ENCODE assay signal across 9 cellular contexts in genomic region chr22:38923463-38924196, GRCh38. TPM values are rescaled to one million over a fixed set of nuclear protein-coding genes. Genes with fewer than 3 reads are reported as not detected.
DNase-seq lines count a peak whose midpoint lies in the region; ATAC-seq, FAIRE-seq and TF ChIP-seq lines count a peak whose summit lies in the region.
"Had no signal": no experiment of that assay in that cellular context is flagged by ENCODE, and none has a peak within 500 bp of the region (broad histone marks: within the 10 kb centered on the region; RNA-seq: fewer than 3 reads in every experiment).

No MANE protein-coding gene starts in this region.

- H3K27me3 ChIP-seq in K562 (ENCODE audit: control insufficient read depth in 2 of 2, insufficient read depth in 2 of 2, low read length in 2 of 2) = no peaks in the 10 kb centered on the region
- H3K27me3 ChIP-seq in smooth muscle cell (ENCODE audit: low read depth) = no peaks in the 10 kb centered on the region

- FAIRE-seq in K562 (lab: Jason Lieb, UNC) = peak; percentile 37

- intact Hi-C loops in K562 (cut with micrococcal nuclease) = loop anchor here (10.0 kb wide), 1 partner anchor 49 kb away; the partner anchor contains the start of gene CBX6

- CTCF ChIA-PET in K562 (lab: Yijun Ruan, JAX; ENCODE audit: low intra/inter-chr PET ratio) = no interaction called here

- ATAC-seq in K562 (peak; percentile 95), HG02759 (IDR thresholded peaks at IDR 0.05; ENCODE audit: unreplicated experiment) (no peak)

- H3K9me1 ChIP-seq in K562 (ENCODE audit: control insufficient read depth, insufficient read depth, low read length) = no peaks in the 10 kb centered on the region

- H3K4me2 ChIP-seq in K562 (ENCODE audit: insufficient read depth, low read length) = peak overlapping the region; percentile 68
- H3K4me2 ChIP-seq in smooth muscle cell = peak overlapping the region; percentile 79

- no peak for TF ChIP-seq EP300 in K562 (IDR thresholded peaks at IDR 0.05; ENCODE audit: low read length)

- no peak for TF ChIP-seq RAD21 in K562 (CRISPR knock-in tag; conservative IDR thresholded peaks at IDR 0.05 in 1 of 2, IDR thresholded peaks at IDR 0.05 in 1 of 2)

- in situ Hi-C loops in Caki2 (cut with HindIII; ENCODE audit: low pct_unique_long_range_greater_than_20kb, low sequenced_read_pairs) = no loop called here
- in situ Hi-C loops in K562 (cut with MboI) = no loop called here

- H3F3A ChIP-seq in smooth muscle cell (ENCODE audit: low read depth) = peaks cover 11% of the 10 kb centered on the region

- H3K36me3 ChIP-seq in K562 (ENCODE audit: control insufficient read depth, insufficient read depth, low read length) = no peaks in the 10 kb centered on the region
- H3K36me3 ChIP-seq in smooth muscle cell (ENCODE audit: low read depth) = no peaks in the 10 kb centered on the region

- TF ChIP-seq CTCF in K562 (IDR thresholded peaks at IDR 0.05 in 2 of 3, conservative IDR thresholded peaks at IDR 0.05 in 1 of 3; ENCODE audit: insufficient read depth in 2 of 3, low read depth in 1 of 3, low read length in 3 of 3) (peak; percentile 14 to 40 (median 36); a peak in 4 of 6 replicates), smooth muscle cell (IDR thresholded peaks at IDR 0.05; ENCODE audit: borderline replicate concordance, insufficient read depth, poor library complexity, severe bottlenecking) (no peak)

- H3K4me3 ChIP-seq in K562 (0 out of 2 replicates have a peak overlapping the region, but pooled peaks have one; percentile 5), smooth muscle cell (peak overlapping the region; percentile 15)

- no peaks in the 10 kb centered on the region for H4K20me1 ChIP-seq in K562 (replicated peaks; ENCODE audit: control insufficient read depth, insufficient read depth, low read length)
- H4K20me1 ChIP-seq in smooth muscle cell (ENCODE audit: low read depth) = no peaks in the 10 kb centered on the region

- H2AFZ ChIP-seq in K562 (ENCODE audit: low read depth, low read length) = peak overlapping the region; percentile 79
- H2AFZ ChIP-seq in smooth muscle cell (ENCODE audit: low read depth) = no peak overlapping the region

- 10% methylated on average over 9 of the region's 9 CpGs for WGBS in K562 (ENCODE audit: insufficient coverage, low coverage, missing lambda C conversion rate)
- WGBS in smooth muscle cell (ENCODE audit: low lambda C conversion rate) = 54% methylated on average over 9 of the region's 9 CpGs

- no peaks in the 10 kb centered on the region for H3K79me2 ChIP-seq in K562 (ENCODE audit: control insufficient read depth, insufficient read depth, low read length)
- H3K79me2 ChIP-seq in smooth muscle cell (ENCODE audit: low read depth) = no peaks in the 10 kb centered on the region

- no peak overlapping the region for H3K9ac ChIP-seq in K562 (ENCODE audit: insufficient read depth in 1 of 2, low read depth in 2 of 2, low read length in 2 of 2)
- H3K9ac ChIP-seq in smooth muscle cell (ENCODE audit: low read depth) = peak overlapping the region; percentile 36

- H3K4me1 ChIP-seq in K562 (replicated peaks in 1 of 2; ENCODE audit: control insufficient read depth in 2 of 2, insufficient read depth in 2 of 2, low read length in 2 of 2) = peaks cover 8 to 11% of the 10 kb centered on the region in 2 experiments
- no peaks in the 10 kb centered on the region for H3K4me1 ChIP-seq in smooth muscle cell (ENCODE audit: low read depth)

- peak; percentile 97 for DNase-seq in Caki2 (ENCODE audit: low read depth)
- DNase-seq in NCI-H187 treated with DMSO at 0.1 percent for 48 hours (lab: John Stamatoyannopoulos, UW) = peak; percentile 51
- peak; percentile 58 to 81 (median 74) for DNase-seq in K562 (ENCODE audit: extremely low read depth in 1 of 4, low spot score in 3 of 4)
- peak; percentile 77 for DNase-seq in iPS-NIHi11 (ENCODE audit: low spot score)
- DNase-seq in smooth muscle cell (lab: John Stamatoyannopoulos, UW; ENCODE audit: unreplicated experiment) = no peak
- no peak for DNase-seq in stimulated activated CD4-positive, alpha-beta T cell treated with anti-CD3 and anti-CD28 coated beads, Interleukin-4, amount 100 ng/mL, for 24 hours
- no peak for DNase-seq in UCSD-AML1 (lab: John Stamatoyannopoulos, UW; ENCODE audit: unreplicated experiment)

- TF ChIP-seq POLR2A in K562 (conservative IDR thresholded peaks at IDR 0.05) = no peak

- H3K27ac ChIP-seq in K562 (ENCODE audit: extremely low read depth, low read depth, low read length) = no peak overlapping the region
- peak overlapping the region; percentile 78 for H3K27ac ChIP-seq in smooth muscle cell (ENCODE audit: low read depth)

- POLR2A ChIA-PET in K562 (lab: Yijun Ruan, JAX) = interaction anchor here (1.0 kb wide), 1 partner anchor 28 kb away, joined by 4 read pairs; no protein-coding TSS in a partner anchor

- no TSS peak for BruUV-seq in K562 (replicated peaks; lab: Mats Ljungman, UMichigan)

- H3K9me3 ChIP-seq in K562 (replicated peaks; ENCODE audit: control insufficient read depth, insufficient read depth, low read depth, low read length) = no peaks in the 10 kb centered on the region
- no peaks in the 10 kb centered on the region for H3K9me3 ChIP-seq in smooth muscle cell (replicated peaks; ENCODE audit: low read depth)

TF ChIP-seq in K562, 482 proteins besides CTCF, POLR2A, EP300 and RAD21 (continues in another document):
- TF ChIP-seq U2AF2 (optimal IDR thresholded peaks at IDR 0.05; ENCODE audit: low read depth, low read length) = no peak

RNA-seq across cellular contexts. Expression of gene APOBEC3A, which starts 33.8 kb away (rescaled TPM):
- not detected in 2 replicates for total RNA-seq in Caki2 (2014; rRNA removed; shearing (Covaris generic); ENCODE audit: low replicate concordance)
- total RNA-seq in K562 (2011; cell fraction: chromatin; rRNA removed; ENCODE audit: low replicate concordance) = not detected in 2 replicates
- total RNA-seq in K562 (2011; cell fraction: nucleolus; rRNA removed) = not detected in 2 replicates
- not detected in 2 replicates for total RNA-seq in K562 (2011; cell fraction: nucleoplasm; rRNA removed)
- total RNA-seq in K562 (2014; rRNA removed) = not detected in 2 replicates
- total RNA-seq in K562 (2014; rRNA removed; fragmentation: Illumina TruSeq; extraction: Trizol) = not detected in 2 replicates
- not detected in 2 replicates for total RNA-seq in K562 (2015; rRNA removed; fragmentation: Illumina TruSeq; extraction: Trizol)
- not detected in 2 replicates for total RNA-seq in K562 (2021)
- polyA plus RNA-seq in K562 (2011; rRNA removed) = not detected in 2 replicates
- polyA plus RNA-seq in K562 (2011; cell fraction: cytosol; rRNA removed) = not detected in 2 replicates
- polyA plus RNA-seq in K562 (2011; cell fraction: nucleus; rRNA removed) = not detected in 2 replicates
- not detected in 2 replicates for polyA plus RNA-seq in K562 (2012)
- polyA plus RNA-seq in K562 (2014; fragmentation: Illumina TruSeq; extraction: Trizol) = not detected in 2 replicates
- under 1 TPM in 1 of 2 experiments, not detected in 1; 0.04 TPM for polyA plus RNA-seq in K562 (2014; fragmentation: Nextera tagmentation; extraction: Ambion mirVana)
- not detected in 2 replicates for polyA plus RNA-seq in K562 (2014; rRNA removed)
- polyA minus RNA-seq in K562 (2011; rRNA and poly(A)+ RNA removed) = not detected in 2 replicates
- not detected in 2 replicates for polyA minus RNA-seq in K562 (2011; cell fraction: cytosol; rRNA and poly(A)+ RNA removed)
- polyA minus RNA-seq in K562 (2011; cell fraction: nucleus; rRNA and poly(A)+ RNA removed) = not detected in 2 replicates
- total RNA-seq in smooth muscle cell = 0.18 and 0.94 TPM in 2 replicates
- polyA plus RNA-seq in smooth muscle cell = not detected in 2 replicates
- total RNA-seq: glomerular endothelial cell had no signal

RNA-seq across cellular contexts. Expression of gene CBX6, which starts 51.6 kb away (rescaled TPM):
- 59.5 and 63.9 TPM in 2 replicates for total RNA-seq in Caki2 (2014; rRNA removed; shearing (Covaris generic); ENCODE audit: low replicate concordance)
- 20.8 and 48.0 TPM in 2 replicates for total RNA-seq in K562 (2011; cell fraction: chromatin; rRNA removed; ENCODE audit: low replicate concordance)
- 32.9 and 39.0 TPM in 2 replicates for total RNA-seq in K562 (2011; cell fraction: nucleolus; rRNA removed)
- total RNA-seq in K562 (2011; cell fraction: nucleoplasm; rRNA removed) = 29.8 and 36.5 TPM in 2 replicates
- total RNA-seq in K562 (2014; rRNA removed) (14.6 and 18.4 TPM in 2 replicates), K562 (2014; rRNA removed; fragmentation: Illumina TruSeq; extraction: Trizol) (7.4 and 8.0 TPM in 2 replicates), K562 (2015; rRNA removed; fragmentation: Illumina TruSeq; extraction: Trizol) (10.7 and 11.2 TPM in 2 replicates), K562 (2021) (29.4 and 31.6 TPM in 2 replicates), smooth muscle cell (11.6 and 13.5 TPM in 2 replicates)
- polyA plus RNA-seq in K562 (2011; rRNA removed) (3.3 TPM in 2 replicates), K562 (2014; fragmentation: Illumina TruSeq; extraction: Trizol) (7.2 and 10.0 TPM in 2 replicates), K562 (2014; fragmentation: Nextera tagmentation; extraction: Ambion mirVana) (1 to 10 TPM in 1 of 2 experiments, under 1 TPM in 1; 0.75 to 1.2 TPM), K562 (2014; rRNA removed) (8.0 and 9.0 TPM in 2 replicates), smooth muscle cell (23.9 and 27.4 TPM in 2 replicates)
- polyA plus RNA-seq in K562 (2011; cell fraction: cytosol; rRNA removed) = 2.4 and 7.2 TPM in 2 replicates
- polyA plus RNA-seq in K562 (2011; cell fraction: nucleus; rRNA removed) = 12.5 and 31.3 TPM in 2 replicates
- polyA plus RNA-seq in K562 (2012) = 6.6 and 8.2 TPM in 2 replicates
- 6.9 and 8.8 TPM in 2 replicates for polyA minus RNA-seq in K562 (2011; rRNA and poly(A)+ RNA removed)
- 12.9 and 18.3 TPM in 2 replicates for polyA minus RNA-seq in K562 (2011; cell fraction: cytosol; rRNA and poly(A)+ RNA removed)
- polyA minus RNA-seq in K562 (2011; cell fraction: nucleus; rRNA and poly(A)+ RNA removed) = 24.7 and 27.6 TPM in 2 replicates

RNA-seq across cellular contexts. Expression of gene APOBEC3B, which starts 58.5 kb away (rescaled TPM):
- total RNA-seq in Caki2 (2014; rRNA removed; shearing (Covaris generic); ENCODE audit: low replicate concordance) = 19.1 and 20.1 TPM in 2 replicates
- total RNA-seq in K562 (2011; cell fraction: chromatin; rRNA removed; ENCODE audit: low replicate concordance) = 5.5 and 9.0 TPM in 2 replicates
- total RNA-seq in K562 (2011; cell fraction: nucleolus; rRNA removed) = 9.2 and 9.3 TPM in 2 replicates
- 7.9 and 8.4 TPM in 2 replicates for total RNA-seq in K562 (2011; cell fraction: nucleoplasm; rRNA removed)
- total RNA-seq in K562 (2014; rRNA removed) (29.3 and 38.4 TPM in 2 replicates), K562 (2014; rRNA removed; fragmentation: Illumina TruSeq; extraction: Trizol) (6.6 and 6.8 TPM in 2 replicates), K562 (2015; rRNA removed; fragmentation: Illumina TruSeq; extraction: Trizol) (5.9 and 7.1 TPM in 2 replicates), K562 (2021) (43.2 and 43.6 TPM in 2 replicates), smooth muscle cell (0.22 and 0.58 TPM in 2 replicates)
- polyA plus RNA-seq in K562 (2011; rRNA removed) (16.7 and 39.5 TPM in 2 replicates), K562 (2014; fragmentation: Illumina TruSeq; extraction: Trizol) (57.9 and 62.9 TPM in 2 replicates), K562 (2014; fragmentation: Nextera tagmentation; extraction: Ambion mirVana) (100 to 1,000 TPM; 160 to 166 TPM), K562 (2014; rRNA removed) (49.5 and 58.1 TPM in 2 replicates), smooth muscle cell (4.9 and 5.6 TPM in 2 replicates)
- 27.9 and 68.7 TPM in 2 replicates for polyA plus RNA-seq in K562 (2011; cell fraction: cytosol; rRNA removed)
- 10.0 and 16.1 TPM in 2 replicates for polyA plus RNA-seq in K562 (2011; cell fraction: nucleus; rRNA removed)
- polyA plus RNA-seq in K562 (2012) = 41.8 and 64.6 TPM in 2 replicates
- polyA minus RNA-seq in K562 (2011; rRNA and poly(A)+ RNA removed) = 12.6 and 31.1 TPM in 2 replicates
- 10.2 and 18.5 TPM in 2 replicates for polyA minus RNA-seq in K562 (2011; cell fraction: cytosol; rRNA and poly(A)+ RNA removed)
- polyA minus RNA-seq in K562 (2011; cell fraction: nucleus; rRNA and poly(A)+ RNA removed) = 3.0 TPM in 2 replicates

Comparison
In these comparisons a context has a peak if more than half of its experiments do, and no peak if none do; other contexts are left out.
1. DNase-seq: peak in Caki2 (single experiment), NCI-H187 treated with DMSO at 0.1 percent for 48 hours (single experiment), K562 (4 of 4) and iPS-NIHi11 (single experiment); none in smooth muscle cell (single experiment), stimulated activated CD4-positive, alpha-beta T cell treated with anti-CD3 and anti-CD28 coated beads, Interleukin-4, amount 100 ng/mL, for 24 hours (single experiment) and UCSD-AML1 (single experiment).